In genomic region chr11:17263803-17264202, GRCh38 we compare ENCODE assay signal across 1 cellular context.
TF ChIP-seq lines count a peak whose summit lies in the region.

No MANE protein-coding gene starts in this region.

TF ChIP-seq in HEK293, 187 proteins besides CTCF, POLR2A, EP300 and RAD21 (continued from another document):
- TF ChIP-seq TSHZ1 (tag by site-specific recombination; IDR thresholded peaks at IDR 0.05; ENCODE audit: borderline replicate concordance) (no peak), ZNF600 (tag by site-specific recombination; IDR thresholded peaks at IDR 0.05) (peak; percentile 83), ZBTB17 (tag by site-specific recombination; IDR thresholded peaks at IDR 0.05) (peak; percentile 32; the same call in 1 of the 2 replicates), PRDM1 (tag by site-specific recombination; IDR thresholded peaks at IDR 0.05) (0 out of 2 replicates have a peak, but pooled peaks have one; percentile 32)
